ENCODE assay signal across 1 cellular context in genomic region chr6:81511423-81511822, GRCh38.
TF ChIP-seq lines count a peak whose summit lies in the region.

No MANE protein-coding gene starts in this region.

TF ChIP-seq in GM23338, 12 proteins besides CTCF, POLR2A, EP300 and RAD21 (continued from another document):
- no peak for TF ChIP-seq ZNF462 (CRISPR knock-in tag; IDR thresholded peaks at IDR 0.05)
- TF ChIP-seq STAT1 (IDR thresholded peaks at IDR 0.05; ENCODE audit: unreplicated experiment): no peak
- TF ChIP-seq POLR2AphosphoS5 (IDR thresholded peaks at IDR 0.05; ENCODE audit: low read depth): no peak
